1 cellular context compared by ENCODE assay signal in genomic region chr14:24236689-24237462, GRCh38.
A peak's percentile ranks its signal among the peaks of the same experiment; 100 is the strongest.
TF ChIP-seq lines count a peak whose summit lies in the region.

No MANE protein-coding gene starts in this region.

TF ChIP-seq in GM12878, 131 proteins besides CTCF, POLR2A, EP300 and RAD21:
- TF ChIP-seq, protein P1, sequence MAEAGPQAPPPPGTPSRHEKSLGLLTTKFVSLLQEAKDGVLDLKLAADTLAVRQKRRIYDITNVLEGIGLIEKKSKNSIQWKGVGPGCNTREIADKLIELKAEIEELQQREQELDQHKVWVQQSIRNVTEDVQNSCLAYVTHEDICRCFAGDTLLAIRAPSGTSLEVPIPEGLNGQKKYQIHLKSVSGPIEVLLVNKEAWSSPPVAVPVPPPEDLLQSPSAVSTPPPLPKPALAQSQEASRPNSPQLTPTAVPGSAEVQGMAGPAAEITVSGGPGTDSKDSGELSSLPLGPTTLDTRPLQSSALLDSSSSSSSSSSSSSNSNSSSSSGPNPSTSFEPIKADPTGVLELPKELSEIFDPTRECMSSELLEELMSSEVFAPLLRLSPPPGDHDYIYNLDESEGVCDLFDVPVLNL (IDR thresholded peaks at IDR 0.05; ENCODE audit: low read depth, low read length), result no peak
- TF ChIP-seq POLR2AphosphoS2 (IDR thresholded peaks at IDR 0.05; ENCODE audit: low read depth, low read length), result 0 out of 2 replicates have a peak, but pooled peaks have one; percentile 30
